Comparison of ENCODE assay signal across 16 cellular contexts in the genomic region with DNA sequence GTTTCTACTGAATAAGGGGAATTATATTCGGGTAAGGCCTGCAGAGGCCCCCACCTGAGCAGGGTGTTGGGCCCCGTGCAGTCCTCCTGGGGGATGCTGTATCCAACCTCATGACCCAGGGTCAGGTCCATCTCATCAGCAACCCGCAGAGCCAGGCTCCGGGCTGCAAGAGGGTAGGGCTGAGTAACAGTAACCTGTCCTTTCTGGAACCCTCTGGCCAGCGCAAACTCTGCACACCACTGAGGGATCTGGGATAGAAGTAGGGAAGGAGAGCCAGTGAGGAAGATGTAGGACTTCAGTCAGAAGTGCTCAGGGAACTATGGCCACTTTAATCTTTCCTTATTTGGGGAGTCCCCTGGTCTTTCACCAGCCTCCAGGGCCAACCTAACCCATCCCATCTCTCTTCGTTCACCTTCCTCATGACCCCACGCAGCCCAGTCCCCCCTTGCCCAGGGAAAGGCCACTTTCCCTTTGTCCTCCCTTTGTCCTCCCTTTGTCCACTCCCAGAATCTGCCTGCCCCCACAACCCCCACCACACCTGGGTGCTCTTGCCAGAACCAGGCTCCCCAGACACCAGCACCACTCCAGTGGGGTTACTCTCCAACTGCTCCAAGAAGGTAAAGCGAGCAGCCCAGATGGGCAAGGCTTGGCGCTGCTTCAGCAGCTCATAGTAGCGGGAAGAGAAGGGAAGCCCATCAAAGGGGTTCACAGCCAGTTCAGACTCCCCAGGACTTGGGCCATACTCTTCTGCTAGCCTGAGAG. TPM values are rescaled to one million over a fixed set of nuclear protein-coding genes. Genes with fewer than 3 reads are reported as not detected.
"Had no signal": no experiment of that assay in that cellular context is flagged by ENCODE, and none has a peak within 500 bp of the region (broad histone marks: within the 10 kb centered on the region; RNA-seq: fewer than 3 reads in every experiment).

No MANE protein-coding gene starts in this region.

- H3K9me3 Mint-ChIP-seq: central memory CD8-positive, alpha-beta T cell; dendritic cell treated with granulocyte-macrophage colony-stimulating factor and Interleukin-4, amounts not matched to agents 40 ng/mL and 50 ng/mL, for 4 days had no signal

- DNase-seq: activated CD4-positive, alpha-beta T cell treated with anti-CD3 and anti-CD28 coated beads for 36 hours; activated CD8-positive, alpha-beta memory T cell treated with anti-CD3 and anti-CD28 coated beads, Interleukin-2, amount 50 U/mL, for 48 hours; activated CD8-positive, alpha-beta T cell treated with anti-CD3 and anti-CD28 coated beads, Interleukin-2, amount 10 ng/mL, durations not matched to agents 7 days and 5 days; activated naive CD4-positive, alpha-beta T cell treated with Interleukin-2 at 50 U/mL for 16 hours; foreskin fibroblast; left ventricle myocardium inferior; mesenchymal stem cell; T1000; tibial artery had no signal

- H3K9me3 ChIP-seq: adrenal gland, esophagus muscularis mucosa, heart left ventricle, left ventricle myocardium inferior, tibial artery, vagina had no signal

- H3K4me3 ChIP-seq: adrenal gland, esophagus muscularis mucosa, heart left ventricle, left ventricle myocardium inferior, tibial artery, vagina had no signal

- H3K4me3 Mint-ChIP-seq: activated CD4-positive, alpha-beta T cell treated with anti-CD3 and anti-CD28 coated beads for 36 hours; activated CD8-positive, alpha-beta T cell treated with anti-CD3 and anti-CD28 coated beads, Interleukin-2, amount 10 ng/mL, durations not matched to agents 7 days and 5 days; central memory CD8-positive, alpha-beta T cell; dendritic cell treated with granulocyte-macrophage colony-stimulating factor and Interleukin-4, amounts not matched to agents 40 ng/mL and 50 ng/mL, for 4 days had no signal

- ATAC-seq: activated CD4-positive, alpha-beta T cell treated with anti-CD3 and anti-CD28 coated beads for 36 hours; activated CD8-positive, alpha-beta T cell treated with anti-CD3 and anti-CD28 coated beads, Interleukin-2, amount 10 ng/mL, durations not matched to agents 7 days and 5 days; heart left ventricle had no signal

- H3K27ac Mint-ChIP-seq: activated CD4-positive, alpha-beta T cell treated with anti-CD3 and anti-CD28 coated beads for 36 hours; activated CD8-positive, alpha-beta T cell treated with anti-CD3 and anti-CD28 coated beads, Interleukin-2, amount 10 ng/mL, durations not matched to agents 7 days and 5 days had no signal

- H3K27me3 ChIP-seq: vagina had no signal

- H3K27ac ChIP-seq: adrenal gland, esophagus muscularis mucosa, heart left ventricle, left ventricle myocardium inferior, tibial artery, vagina, VCaP had no signal

RNA-seq across cellular contexts. Expression of gene DQX1, which starts 0.9 kb away (rescaled TPM):
- total RNA-seq: esophagus muscularis mucosa, heart left ventricle had no signal

RNA-seq across cellular contexts. Expression of gene TLX2, which starts 10.9 kb away (rescaled TPM):
- total RNA-seq: heart left ventricle, left ventricle myocardium inferior had no signal
